ENCODE assay signal across 24 cellular contexts in the genomic region with DNA sequence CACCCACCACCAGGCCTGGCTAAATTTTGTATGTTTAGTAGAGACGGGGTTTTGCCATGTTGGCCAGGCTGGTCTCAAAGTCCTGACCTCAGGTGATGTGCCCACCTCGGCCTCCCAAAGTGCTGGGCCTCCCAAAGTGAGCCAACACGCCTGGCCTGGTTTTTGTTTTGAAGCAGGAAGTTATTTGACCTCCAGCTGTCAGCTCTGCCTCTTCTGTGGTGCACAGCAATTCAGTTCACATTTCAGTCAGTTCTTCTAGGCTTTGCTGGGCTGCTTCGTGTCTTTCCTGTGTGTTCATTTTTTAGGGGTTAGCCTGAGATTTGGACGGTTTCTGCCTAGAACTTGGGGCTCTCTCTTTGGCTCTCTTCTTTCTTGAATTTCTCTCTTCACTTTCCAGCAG. TPM values are rescaled to one million over a fixed set of nuclear protein-coding genes. Genes with fewer than 3 reads are reported as not detected.
DNase-seq lines count a peak whose midpoint lies in the region; ATAC-seq and TF ChIP-seq lines count a peak whose summit lies in the region.
"Had no signal": no experiment of that assay in that cellular context is flagged by ENCODE, and none has a peak within 500 bp of the region (broad histone marks: within the 10 kb centered on the region; RNA-seq: fewer than 3 reads in every experiment).

No MANE protein-coding gene starts in this region.

- no peak overlapping the region for H3K9ac ChIP-seq in endodermal cell (ENCODE audit: extremely low read depth, low read length, poor library complexity, severe bottlenecking)

- peak; percentile 55 for DNase-seq in activated CD8-positive, alpha-beta memory T cell treated with anti-CD3 and anti-CD28 coated beads, Interleukin-2, amount 10 ng/mL, durations not matched to agents 7 days and 5 days
- DNase-seq in endodermal cell (peak; percentile 22), type B pancreatic cell (ENCODE audit: extremely low spot score, unreplicated experiment) (peak; percentile 16), NCI-H2171 treated with DMSO at 0.1 percent for 48 hours (lab: John Stamatoyannopoulos, UW) (no peak)
- no peak for DNase-seq in activated naive CD4-positive, alpha-beta T cell treated with Interleukin-2 at 50 U/mL for 16 hours
- DNase-seq: ACHN; C1 segment of cervical spinal cord; CD8-positive, alpha-beta memory T cell; DMS53; EL; HCEC 1CT; Kasumi-1; MG63; NCI-H1048; NCI-H1436 treated with DMSO at 0.1 percent for 48 hours; NCI-H2029 treated with DMSO at 0.1 percent for 48 hours; NCI-H446 treated with DMSO at 0.1 percent for 48 hours; NCI-H69; NK-92 treated with Interleukin-12 subunit alpha and Interleukin-12 subunit beta, amount 100 ng/mL, for 24 hours had no signal

- no peaks in the 10 kb centered on the region for H3K9me3 Mint-ChIP-seq in activated CD8-positive, alpha-beta memory T cell treated with anti-CD3 and anti-CD28 coated beads, Interleukin-2, amount 10 ng/mL, durations not matched to agents 7 days and 5 days (ENCODE audit: low read depth)
- H3K9me3 Mint-ChIP-seq in endodermal cell (no peaks in the 10 kb centered on the region), type B pancreatic cell (no peaks in the 10 kb centered on the region)
- H3K9me3 Mint-ChIP-seq: CD8-positive, alpha-beta memory T cell; GM23338; IgD-negative memory B cell had no signal

- no peak overlapping the region for H3K4me3 ChIP-seq in endodermal cell (ENCODE audit: low read length)
- H3K4me3 ChIP-seq: GM12878, GM23338, MG63, Peyer's patch, SK-N-MC had no signal

- CTCF ChIA-PET in activated CD8-positive, alpha-beta memory T cell treated with anti-CD3 and anti-CD28 coated beads, Interleukin-2, amount 10 ng/mL, durations not matched to agents 7 days and 5 days (lab: Charles Lee) = interaction anchor here (2.6 kb wide), 1 partner anchor 25 kb away, joined by 15 read pairs; no protein-coding TSS in a partner anchor

- H3K27ac Mint-ChIP-seq in activated CD8-positive, alpha-beta memory T cell treated with anti-CD3 and anti-CD28 coated beads, Interleukin-2, amount 10 ng/mL, durations not matched to agents 7 days and 5 days = peak overlapping the region; percentile 67
- H3K27ac Mint-ChIP-seq in endodermal cell = no peak overlapping the region
- no peak overlapping the region for H3K27ac Mint-ChIP-seq in type B pancreatic cell
- H3K27ac Mint-ChIP-seq: GM23338 had no signal

- H3K9me3 ChIP-seq in endodermal cell (ENCODE audit: control insufficient read depth, low read length) = no peaks in the 10 kb centered on the region
- H3K9me3 ChIP-seq: MG63, Peyer's patch had no signal

- no peaks in the 10 kb centered on the region for H3K27me3 ChIP-seq in endodermal cell (ENCODE audit: control insufficient read depth, insufficient read depth, low read length, poor library complexity, severe bottlenecking)
- H3K27me3 ChIP-seq: MG63, Peyer's patch had no signal

- H3K27ac ChIP-seq in endodermal cell (ENCODE audit: low read depth, low read length) = no peak overlapping the region
- H3K27ac ChIP-seq: Peyer's patch, SK-N-MC had no signal

- H3K4me1 ChIP-seq in endodermal cell (ENCODE audit: control insufficient read depth, insufficient read depth, low read length) = no peaks in the 10 kb centered on the region
- H3K4me1 ChIP-seq: Peyer's patch had no signal

- H3K27me3 Mint-ChIP-seq in activated CD8-positive, alpha-beta memory T cell treated with anti-CD3 and anti-CD28 coated beads, Interleukin-2, amount 10 ng/mL, durations not matched to agents 7 days and 5 days = peaks cover 11% of the 10 kb centered on the region
- no peaks in the 10 kb centered on the region for H3K27me3 Mint-ChIP-seq in endodermal cell (ENCODE audit: insufficient read depth)
- peaks cover 8% of the 10 kb centered on the region for H3K27me3 Mint-ChIP-seq in type B pancreatic cell

- ATAC-seq in activated CD8-positive, alpha-beta memory T cell treated with anti-CD3 and anti-CD28 coated beads, Interleukin-2, amount 10 ng/mL, durations not matched to agents 7 days and 5 days = peak; percentile 79
- ATAC-seq: GM12878, GM23338 had no signal

- WGBS in endodermal cell (ENCODE audit: insufficient coverage in 1 of 2, insufficient read length in 1 of 2), 2 experiments = 85 to 92% methylated on average over 5 of the region's 5 CpGs

- peaks cover 4% of the 10 kb centered on the region for H3K36me3 Mint-ChIP-seq in activated CD8-positive, alpha-beta memory T cell treated with anti-CD3 and anti-CD28 coated beads, Interleukin-2, amount 10 ng/mL, durations not matched to agents 7 days and 5 days
- H3K36me3 Mint-ChIP-seq in endodermal cell (ENCODE audit: low read depth) (no peaks in the 10 kb centered on the region), type B pancreatic cell (no peaks in the 10 kb centered on the region)
- H3K36me3 Mint-ChIP-seq: CD8-positive, alpha-beta memory T cell; IgD-negative memory B cell had no signal

- no peak overlapping the region for H3K4me3 Mint-ChIP-seq in activated CD8-positive, alpha-beta memory T cell treated with anti-CD3 and anti-CD28 coated beads, Interleukin-2, amount 10 ng/mL, durations not matched to agents 7 days and 5 days
- no peak overlapping the region for H3K4me3 Mint-ChIP-seq in endodermal cell
- H3K4me3 Mint-ChIP-seq in type B pancreatic cell = no peak overlapping the region
- H3K4me3 Mint-ChIP-seq: GM23338, IgD-negative memory B cell had no signal

- no peaks in the 10 kb centered on the region for H3K36me3 ChIP-seq in endodermal cell (ENCODE audit: control insufficient read depth, insufficient read depth, low read length)
- H3K36me3 ChIP-seq: MG63, Peyer's patch had no signal

- peaks cover 36% of the 10 kb centered on the region for H3K4me1 Mint-ChIP-seq in activated CD8-positive, alpha-beta memory T cell treated with anti-CD3 and anti-CD28 coated beads, Interleukin-2, amount 10 ng/mL, durations not matched to agents 7 days and 5 days
- H3K4me1 Mint-ChIP-seq in endodermal cell (peaks cover 5% of the 10 kb centered on the region), type B pancreatic cell (ENCODE audit: unreplicated experiment) (no peaks in the 10 kb centered on the region)
- H3K4me1 Mint-ChIP-seq: IgD-negative memory B cell had no signal

- TF ChIP-seq CTCF in endodermal cell (conservative IDR thresholded peaks at IDR 0.05) (no peak), type B pancreatic cell (conservative IDR thresholded peaks at IDR 0.05) (no peak)

RNA-seq across cellular contexts. Expression of a gene that starts 8.9 kb away (rescaled TPM):
- not detected for total RNA-seq in activated CD8-positive, alpha-beta memory T cell treated with anti-CD3 and anti-CD28 coated beads, Interleukin-2, amount 10 ng/mL, durations not matched to agents 7 days and 5 days
- total RNA-seq in endodermal cell (not detected), type B pancreatic cell (ENCODE audit: low replicate concordance) (not detected in 2 replicates)
- not detected for polyA plus RNA-seq in endodermal cell (2013, experiment 1 of 2)
- polyA plus RNA-seq in endodermal cell (2013, experiment 2 of 2) = not detected
- total RNA-seq: CD8-positive, alpha-beta memory T cell; GM12878; GM23338; Peyer's patch had no signal
- polyA plus RNA-seq: CD8-positive, alpha-beta memory T cell; GM12878; IgD-negative memory B cell had no signal

RNA-seq across cellular contexts. Expression of a gene that starts 15.8 kb away (rescaled TPM):
- not detected for total RNA-seq in activated CD8-positive, alpha-beta memory T cell treated with anti-CD3 and anti-CD28 coated beads, Interleukin-2, amount 10 ng/mL, durations not matched to agents 7 days and 5 days
- total RNA-seq in endodermal cell (not detected), type B pancreatic cell (ENCODE audit: low replicate concordance) (not detected in 2 replicates)
- polyA plus RNA-seq in endodermal cell (2013, experiment 1 of 2) = not detected
- not detected for polyA plus RNA-seq in endodermal cell (2013, experiment 2 of 2)
- total RNA-seq: CD8-positive, alpha-beta memory T cell; GM12878; GM23338; Peyer's patch had no signal
- polyA plus RNA-seq: CD8-positive, alpha-beta memory T cell; GM12878; GM23338; IgD-negative memory B cell had no signal

RNA-seq across cellular contexts. Expression of a gene that starts 29.7 kb away (rescaled TPM):
- 10 to 100 TPM; 34.7 to 38.0 TPM for total RNA-seq in activated CD8-positive, alpha-beta memory T cell treated with anti-CD3 and anti-CD28 coated beads, Interleukin-2, amount 10 ng/mL, durations not matched to agents 7 days and 5 days
- total RNA-seq in endodermal cell (10 to 100 TPM; 50.2 to 53.1 TPM), type B pancreatic cell (ENCODE audit: low replicate concordance) (50.0 and 55.2 TPM in 2 replicates)
- polyA plus RNA-seq in endodermal cell (2013, experiment 1 of 2) = 51.4 TPM
- 44.0 TPM for polyA plus RNA-seq in endodermal cell (2013, experiment 2 of 2)

RNA-seq across cellular contexts. Expression of a gene that starts 31.4 kb away (rescaled TPM):
- total RNA-seq in activated CD8-positive, alpha-beta memory T cell treated with anti-CD3 and anti-CD28 coated beads, Interleukin-2, amount 10 ng/mL, durations not matched to agents 7 days and 5 days = not detected
- not detected for total RNA-seq in endodermal cell
- polyA plus RNA-seq in endodermal cell (2013, experiment 1 of 2) = not detected
- not detected for polyA plus RNA-seq in endodermal cell (2013, experiment 2 of 2)
- not detected in 2 replicates for total RNA-seq in type B pancreatic cell (ENCODE audit: low replicate concordance)
- total RNA-seq: CD8-positive, alpha-beta memory T cell; GM12878; GM23338; Peyer's patch had no signal
- polyA plus RNA-seq: CD8-positive, alpha-beta memory T cell; GM12878; GM23338; IgD-negative memory B cell had no signal

RNA-seq across cellular contexts. Expression of a gene that starts 50.6 kb away (rescaled TPM):
- total RNA-seq in activated CD8-positive, alpha-beta memory T cell treated with anti-CD3 and anti-CD28 coated beads, Interleukin-2, amount 10 ng/mL, durations not matched to agents 7 days and 5 days = under 1 TPM; 0.18 to 0.28 TPM
- total RNA-seq in endodermal cell = 10 to 100 TPM; 43.2 to 54.5 TPM
- 21.4 TPM for polyA plus RNA-seq in endodermal cell (2013, experiment 1 of 2)
- 20.9 TPM for polyA plus RNA-seq in endodermal cell (2013, experiment 2 of 2)
- total RNA-seq in type B pancreatic cell (ENCODE audit: low replicate concordance) = 22.7 and 24.2 TPM in 2 replicates

Comparison
In these comparisons a context has a peak if more than half of its experiments do, and no peak if none do; other contexts are left out.
1. DNase-seq: peak in activated CD8-positive, alpha-beta memory T cell treated with anti-CD3 and anti-CD28 coated beads, Interleukin-2, amount 10 ng/mL, durations not matched to agents 7 days and 5 days (single experiment), endodermal cell (single experiment) and type B pancreatic cell (single experiment); none in NCI-H2171 treated with DMSO at 0.1 percent for 48 hours (single experiment) and activated naive CD4-positive, alpha-beta T cell treated with Interleukin-2 at 50 U/mL for 16 hours (single experiment).